In the genomic region with DNA sequence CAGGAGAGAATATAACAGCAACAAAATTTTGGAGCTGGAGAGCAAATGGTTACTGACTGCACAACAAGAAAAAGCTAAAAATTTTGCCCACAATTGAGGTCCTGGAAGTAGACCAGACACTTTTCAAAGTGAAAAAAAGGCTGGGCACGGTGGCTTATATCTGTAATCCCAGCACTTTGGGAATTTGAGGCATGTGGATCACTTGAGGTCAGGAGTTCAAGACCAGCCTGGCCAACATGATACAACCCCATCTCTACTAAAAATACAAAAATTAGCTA, we compare ENCODE assay signal across 24 cellular contexts.
"Had no signal": no experiment of that assay in that cellular context is flagged by ENCODE, and none has a peak within 500 bp of the region (broad histone marks: within the 10 kb centered on the region; RNA-seq: fewer than 3 reads in every experiment).

No MANE protein-coding gene starts in this region.

- H3K36me3 ChIP-seq: brain microvascular endothelial cell, neural progenitor cell had no signal

- H3K9me3 ChIP-seq: ascending aorta, left lung, lower lobe of right lung, spleen, thoracic aorta had no signal

- H3K9me3 Mint-ChIP-seq: activated CD4-positive, alpha-beta memory T cell treated with anti-CD3 and anti-CD28 coated beads for 36 hours; activated CD4-positive, alpha-beta T cell treated with anti-CD3 and anti-CD28 coated beads, Interleukin-2, amount 10 ng/mL, durations not matched to agents 24 days and 14 days; activated naive CD4-positive, alpha-beta T cell treated with anti-CD3 and anti-CD28 coated beads for 36 hours; activated naive CD8-positive, alpha-beta T cell treated with anti-CD3 and anti-CD28 coated beads, Interleukin-2, amount 10 ng/mL, durations not matched to agents 7 days and 5 days; activated T-helper 2 cell treated with anti-CD3 and anti-CD28 coated beads, Interferon-gamma antibody, Interleukin-2, Interleukin-4, amounts not matched to agents 10 μg/mL and 5 μg/mL and 100 μg/mL, durations not matched to agents 14 hours and 24 hours and 36 hours; endodermal cell; natural killer cell; neural progenitor cell; T-helper 1 cell treated with Interleukin-12 subunit alpha and Interleukin-12 subunit beta and Interleukin-4 antibody, amounts not matched to agents 30 μg/mL and 1 μg/mL, for 36 hours had no signal

- H3K4me2 ChIP-seq: neural progenitor cell had no signal

- H3K27me3 ChIP-seq: ascending aorta, brain microvascular endothelial cell, left lung, neural progenitor cell, spleen had no signal

- H2AFZ ChIP-seq: neural progenitor cell had no signal

- H3K4me1 ChIP-seq: ascending aorta, left lung, lower lobe of right lung, neural progenitor cell, spleen had no signal

- H3K27me3 Mint-ChIP-seq: activated CD4-positive, alpha-beta memory T cell treated with anti-CD3 and anti-CD28 coated beads for 36 hours; activated CD4-positive, alpha-beta T cell treated with anti-CD3 and anti-CD28 coated beads, Interleukin-2, amount 10 ng/mL, durations not matched to agents 24 days and 14 days; activated naive CD8-positive, alpha-beta T cell treated with anti-CD3 and anti-CD28 coated beads, Interleukin-2, amount 10 ng/mL, durations not matched to agents 7 days and 5 days had no signal

- H3K4me3 ChIP-seq: ascending aorta, left lung, lower lobe of right lung, neural progenitor cell, spleen, thoracic aorta had no signal

- DNase-seq: activated CD4-positive, alpha-beta memory T cell treated with anti-CD3 and anti-CD28 coated beads for 36 hours; activated CD4-positive, alpha-beta T cell treated with anti-CD3 and anti-CD28 coated beads, Interleukin-2, amount 10 ng/mL, durations not matched to agents 24 days and 14 days; activated naive CD4-positive, alpha-beta T cell treated with anti-CD3 and anti-CD28 coated beads for 36 hours; activated naive CD8-positive, alpha-beta T cell treated with anti-CD3 and anti-CD28 coated beads, Interleukin-2, amount 10 ng/mL, durations not matched to agents 7 days and 5 days; activated T-cell treated with anti-CD3 and anti-CD28 coated beads, Interleukin-2, amount 50 U/mL, for 48 hours; brain microvascular endothelial cell; caudate nucleus; endodermal cell; lower lobe of right lung; natural killer cell; occipital lobe; right cardiac atrium; spleen; stimulated activated CD4-positive, alpha-beta T cell treated with anti-CD3 and anti-CD28 coated beads, Interleukin-2, amount 100 ng/mL, for 48 hours; stimulated activated naive CD4-positive, alpha-beta T cell treated with Interleukin-2 at 50 U/mL for 16 hours; SW 1271; T-helper 9 cell; WERI-Rb-1 had no signal

- H3K4me3 Mint-ChIP-seq: activated CD4-positive, alpha-beta memory T cell treated with anti-CD3 and anti-CD28 coated beads for 36 hours; activated CD4-positive, alpha-beta T cell treated with anti-CD3 and anti-CD28 coated beads, Interleukin-2, amount 10 ng/mL, durations not matched to agents 24 days and 14 days; activated naive CD4-positive, alpha-beta T cell treated with anti-CD3 and anti-CD28 coated beads for 36 hours; activated naive CD8-positive, alpha-beta T cell treated with anti-CD3 and anti-CD28 coated beads, Interleukin-2, amount 10 ng/mL, durations not matched to agents 7 days and 5 days; endodermal cell; natural killer cell; neural progenitor cell; T-helper 1 cell treated with Interleukin-12 subunit alpha and Interleukin-12 subunit beta and Interleukin-4 antibody, amounts not matched to agents 30 μg/mL and 1 μg/mL, for 36 hours had no signal

- H3K9ac ChIP-seq: neural progenitor cell had no signal

- H3K27ac ChIP-seq: ascending aorta, brain microvascular endothelial cell, left lung, lower lobe of right lung, neural progenitor cell, thoracic aorta, WERI-Rb-1 had no signal

- H3K4me1 Mint-ChIP-seq: activated CD4-positive, alpha-beta T cell treated with anti-CD3 and anti-CD28 coated beads, Interleukin-2, amount 10 ng/mL, durations not matched to agents 24 days and 14 days; natural killer cell; neural progenitor cell had no signal

- H3K36me3 Mint-ChIP-seq: natural killer cell had no signal

- H3K27ac Mint-ChIP-seq: activated CD4-positive, alpha-beta memory T cell treated with anti-CD3 and anti-CD28 coated beads for 36 hours; activated CD4-positive, alpha-beta T cell treated with anti-CD3 and anti-CD28 coated beads, Interleukin-2, amount 10 ng/mL, durations not matched to agents 24 days and 14 days; activated naive CD4-positive, alpha-beta T cell treated with anti-CD3 and anti-CD28 coated beads for 36 hours; activated naive CD8-positive, alpha-beta T cell treated with anti-CD3 and anti-CD28 coated beads, Interleukin-2, amount 10 ng/mL, durations not matched to agents 7 days and 5 days; activated T-helper 2 cell treated with anti-CD3 and anti-CD28 coated beads, Interferon-gamma antibody, Interleukin-2, Interleukin-4, amounts not matched to agents 10 μg/mL and 5 μg/mL and 100 μg/mL, durations not matched to agents 14 hours and 24 hours and 36 hours; endodermal cell; natural killer cell; neural progenitor cell; T-helper 1 cell treated with Interleukin-12 subunit alpha and Interleukin-12 subunit beta and Interleukin-4 antibody, amounts not matched to agents 30 μg/mL and 1 μg/mL, for 36 hours had no signal
